8 cellular contexts compared by ENCODE assay signal in genomic region chr1:89085781-89086180, GRCh38. TPM values are rescaled to one million over a fixed set of nuclear protein-coding genes. Genes with fewer than 3 reads are reported as not detected.
DNase-seq lines count a peak whose midpoint lies in the region; TF ChIP-seq lines count a peak whose summit lies in the region.

No MANE protein-coding gene starts in this region.

- DNase-seq in A172 (ENCODE audit: low spot score) (peak; percentile 40), NCI-H2107 (lab: John Stamatoyannopoulos, UW) (peak; percentile 72), kidney glomerular epithelial cell (lab: John Stamatoyannopoulos, UW) (peak; percentile 39), testis (no peak), endothelial cell (ENCODE audit: low spot score) (no peak)
- DNase-seq in activated naive CD4-positive, alpha-beta T cell treated with anti-CD3 and anti-CD28 coated beads, Interleukin-2, amount 50 U/mL, for 16 hours, result peak; percentile 35
- DNase-seq in stimulated activated CD8-positive, alpha-beta memory T cell treated with anti-CD3 and anti-CD28 coated beads, Interleukin-4, amount 100 ng/mL, for 48 hours, result no peak

- no peaks in the 10 kb centered on the region for H3K27me3 ChIP-seq in testis

- no peaks in the 10 kb centered on the region for H3K36me3 Mint-ChIP-seq in endothelial cell (ENCODE audit: low read depth, unreplicated experiment)

- TF ChIP-seq CTCF in GM12874 (IDR thresholded peaks at IDR 0.05; ENCODE audit: insufficient read depth, low read depth, low read length) (peak; percentile 47; the same call in 1 of the 2 replicates), testis (IDR thresholded peaks at IDR 0.05) (peak in 1 of 3 experiments; percentile 63), endothelial cell (IDR thresholded peaks at IDR 0.05; ENCODE audit: unreplicated experiment) (no peak)

- H3K4me1 Mint-ChIP-seq in endothelial cell (ENCODE audit: unreplicated experiment), result peaks cover 6% of the 10 kb centered on the region

- no peak overlapping the region for H3K4me3 ChIP-seq in testis

- no peaks in the 10 kb centered on the region for H3K36me3 ChIP-seq in testis (ENCODE audit: low read depth, missing control alignments)

- no peaks in the 10 kb centered on the region for H3K9me3 Mint-ChIP-seq in endothelial cell (ENCODE audit: unreplicated experiment)

- H3K27me3 Mint-ChIP-seq in endothelial cell (ENCODE audit: unreplicated experiment), result peaks cover 2% of the 10 kb centered on the region

- intact Hi-C loops in testis (cut with DNase I; ENCODE audit: low total_unique reads), result no loop called here

- no peak for TF ChIP-seq POLR2A in testis (IDR thresholded peaks at IDR 0.05)

- H3K27ac Mint-ChIP-seq in endothelial cell (ENCODE audit: unreplicated experiment), result no peak overlapping the region

- H3K4me1 ChIP-seq in testis, result no peaks in the 10 kb centered on the region

- H3K27ac ChIP-seq in testis, result no peak overlapping the region

- H3K4me3 Mint-ChIP-seq in endothelial cell (ENCODE audit: unreplicated experiment), result no peak overlapping the region

- no peaks in the 10 kb centered on the region for H3K9me3 ChIP-seq in testis

RNA-seq across cellular contexts. Expression of gene GBP1, which starts 20.8 kb away (rescaled TPM):
- 7.1 and 14.7 TPM in 2 replicates for total RNA-seq in A172 (2014; rRNA removed; shearing (Covaris generic))
- total RNA-seq in testis, result 10 to 100 TPM; 11.3 to 19.1 TPM
- 21.5 TPM for polyA plus RNA-seq in testis (ENCODE audit: insufficient read depth, low read depth, low replicate concordance)
- total RNA-seq in endothelial cell (ENCODE audit: unreplicated experiment), result 9.9 TPM

RNA-seq across cellular contexts. Expression of gene GBP2, which starts 40.1 kb away (rescaled TPM):
- 7.8 and 10.3 TPM in 2 replicates for total RNA-seq in A172 (2014; rRNA removed; shearing (Covaris generic))
- total RNA-seq in testis, result 10 to 100 TPM; 35.2 to 41.3 TPM
- 39.5 TPM for polyA plus RNA-seq in testis (ENCODE audit: insufficient read depth, low read depth, low replicate concordance)
- 0.36 TPM for total RNA-seq in endothelial cell (ENCODE audit: unreplicated experiment)

Comparison
In these comparisons a context has a peak if more than half of its experiments do, and no peak if none do; other contexts are left out.
1. DNase-seq: peak in A172 (single experiment), NCI-H2107 (single experiment), activated naive CD4-positive, alpha-beta T cell treated with anti-CD3 and anti-CD28 coated beads, Interleukin-2, amount 50 U/mL, for 16 hours (single experiment) and kidney glomerular epithelial cell (single experiment); none in stimulated activated CD8-positive, alpha-beta memory T cell treated with anti-CD3 and anti-CD28 coated beads, Interleukin-4, amount 100 ng/mL, for 48 hours (single experiment), testis (single experiment) and endothelial cell (single experiment).